ENCODE assay signal across 12 cellular contexts in the genomic region with DNA sequence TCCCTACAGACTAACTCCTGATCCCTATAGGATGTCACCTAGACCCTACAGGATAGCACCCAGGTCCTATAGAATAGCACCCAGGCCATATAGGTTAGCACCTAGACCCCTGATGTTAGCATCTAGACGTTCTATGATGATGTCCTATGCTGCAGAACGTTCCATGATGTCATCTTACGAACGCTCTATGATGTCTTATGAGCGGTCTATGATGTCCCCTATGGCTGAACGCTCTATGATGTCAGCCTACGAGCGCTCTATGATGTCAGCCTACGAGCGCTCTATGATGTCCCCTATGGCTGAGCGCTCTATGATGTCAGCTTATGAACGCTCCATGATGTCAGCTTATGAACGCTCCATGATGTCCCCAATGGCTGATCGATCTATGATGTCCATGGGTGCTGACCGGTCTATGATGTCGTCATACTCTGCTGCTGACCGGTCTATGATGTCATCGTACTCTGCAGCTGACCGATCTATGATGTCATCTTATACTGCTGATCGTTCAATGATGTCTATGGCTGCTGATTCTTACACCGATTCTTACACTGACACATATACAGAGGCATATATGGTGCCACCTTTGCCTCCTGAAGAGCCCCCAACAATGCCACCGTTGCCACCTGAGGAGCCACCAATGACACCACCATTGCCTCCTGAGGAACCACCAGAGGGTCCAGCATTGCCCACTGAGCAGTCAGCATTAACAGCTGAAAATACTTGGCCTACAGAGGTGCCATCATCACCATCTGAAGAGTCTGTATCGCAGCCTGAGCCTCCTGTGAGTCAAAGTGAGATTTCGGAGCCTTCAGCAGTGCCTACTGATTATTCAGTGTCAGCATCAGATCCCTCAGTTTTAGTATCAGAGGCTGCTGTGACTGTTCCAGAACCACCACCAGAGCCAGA. TPM values are rescaled to one million over a fixed set of nuclear protein-coding genes. Genes with fewer than 3 reads are reported as not detected.
DNase-seq lines count a peak whose midpoint lies in the region; ATAC-seq and TF ChIP-seq lines count a peak whose summit lies in the region.
"Had no signal": no experiment of that assay in that cellular context is flagged by ENCODE, and none has a peak within 500 bp of the region (broad histone marks: within the 10 kb centered on the region; RNA-seq: fewer than 3 reads in every experiment).

No MANE protein-coding gene starts in this region.

- in situ Hi-C loops in Panc1 (cut with HindIII; ENCODE audit: low pct_unique_long_range_greater_than_20kb, low sequenced_read_pairs): no loop called here

- H3K27me3 ChIP-seq in heart right ventricle: no peaks in the 10 kb centered on the region
- no peaks in the 10 kb centered on the region for H3K27me3 ChIP-seq in left ventricle myocardium inferior (ENCODE audit: low read depth)
- H3K27me3 ChIP-seq in Panc1 (ENCODE audit: control insufficient read depth, insufficient read depth, low read length): no peaks in the 10 kb centered on the region
- H3K27me3 ChIP-seq in colonic mucosa: no peaks in the 10 kb centered on the region
- H3K27me3 ChIP-seq: uterus had no signal

- BruUV-seq in Panc1 (replicated peaks; lab: Mats Ljungman, UMichigan): no TSS peak

- CTCF ChIA-PET in Panc1 (lab: Charles Lee): no interaction called here

- POLR2A ChIA-PET in Panc1 (lab: Charles Lee): no interaction called here

- peaks cover 66% of the 10 kb centered on the region for H3K4me1 Mint-ChIP-seq in stimulated activated naive CD8-positive, alpha-beta T cell treated with anti-CD3 and anti-CD28 coated beads, Interleukin-15, Interleukin-2, amounts not matched to agents 100 ng/mL and 50 ng/mL, for 24 hours (ENCODE audit: low read depth)

- H3K4me1 ChIP-seq in heart right ventricle (peaks cover 4 to 46% (median 21%) of the 10 kb centered on the region in 9 donors), left ventricle myocardium inferior (peaks cover 36% of the 10 kb centered on the region), Panc1 (ENCODE audit: control insufficient read depth, insufficient read depth, low read length) (no peaks in the 10 kb centered on the region), colonic mucosa (no peaks in the 10 kb centered on the region)

- no peak overlapping the region for H3K27ac Mint-ChIP-seq in stimulated activated naive CD8-positive, alpha-beta T cell treated with anti-CD3 and anti-CD28 coated beads, Interleukin-15, Interleukin-2, amounts not matched to agents 100 ng/mL and 50 ng/mL, for 24 hours

- intact Hi-C loops in heart right ventricle (cut with DNase I) (no loop called here), left ventricle myocardium inferior (cut with micrococcal nuclease) (no loop called here), Panc1 (cut with micrococcal nuclease; ENCODE audit: unreplicated experiment) (no loop called here), colonic mucosa (cut with DNase I) (no loop called here)

- 98 to 99% methylated on average over 24 of the region's 24 CpGs for WGBS in heart right ventricle, 2 donors

- no peak for DNase-seq in heart right ventricle
- DNase-seq in left ventricle myocardium inferior: no peak
- DNase-seq in Panc1 (ENCODE audit: low read depth, low spot score): no peak
- peak; percentile 28 for DNase-seq in fibroblast of mammary gland (ENCODE audit: low read depth)
- no peak for DNase-seq in colonic mucosa
- DNase-seq in NCI-H2029 treated with DMSO at 0.1 percent for 48 hours (lab: John Stamatoyannopoulos, UW): no peak
- DNase-seq: caudate nucleus, KBM-7, uterus had no signal

- H3K27me3 Mint-ChIP-seq in stimulated activated naive CD8-positive, alpha-beta T cell treated with anti-CD3 and anti-CD28 coated beads, Interleukin-15, Interleukin-2, amounts not matched to agents 100 ng/mL and 50 ng/mL, for 24 hours: no peaks in the 10 kb centered on the region

- H3K9me3 Mint-ChIP-seq in stimulated activated naive CD8-positive, alpha-beta T cell treated with anti-CD3 and anti-CD28 coated beads, Interleukin-15, Interleukin-2, amounts not matched to agents 100 ng/mL and 50 ng/mL, for 24 hours: no peaks in the 10 kb centered on the region

- H3K9ac ChIP-seq in colonic mucosa (ENCODE audit: low read depth in 2 of 2, low read length in 2 of 2): no peak overlapping the region

- H3K27ac ChIP-seq in heart right ventricle (no peak overlapping the region), left ventricle myocardium inferior (replicated peaks) (no peak overlapping the region), Panc1 (ENCODE audit: low read length) (no peak overlapping the region), colonic mucosa (no peak overlapping the region)
- H3K27ac ChIP-seq: uterus, VCaP had no signal

- H3K36me3 ChIP-seq in heart right ventricle: peaks cover 14 to 100% (median 75%) of the 10 kb centered on the region in 9 donors
- H3K36me3 ChIP-seq in left ventricle myocardium inferior: peaks cover 98% of the 10 kb centered on the region
- H3K36me3 ChIP-seq in Panc1 (ENCODE audit: control insufficient read depth, insufficient read depth, low read length): peaks cover 57% of the 10 kb centered on the region
- peaks cover 35% of the 10 kb centered on the region for H3K36me3 ChIP-seq in colonic mucosa
- H3K36me3 ChIP-seq: uterus had no signal

- TF ChIP-seq CTCF in heart right ventricle (IDR thresholded peaks at IDR 0.05): no peak
- no peak for TF ChIP-seq CTCF in left ventricle myocardium inferior (IDR thresholded peaks at IDR 0.05; ENCODE audit: borderline replicate concordance)
- no peak for TF ChIP-seq CTCF in Panc1 (IDR thresholded peaks at IDR 0.05)
- TF ChIP-seq CTCF in fibroblast of mammary gland (conservative IDR thresholded peaks at IDR 0.05; ENCODE audit: control insufficient read depth, insufficient read depth, low read depth, low read length): no peak
- TF ChIP-seq CTCF in colonic mucosa (IDR thresholded peaks at IDR 0.05): no peak

- ATAC-seq in heart right ventricle (peak in 6 of 8 donors; percentile 7 to 34 (median 26)), Panc1 (peak; percentile 17; the same call in 1 of the 2 replicates), GM21526 (IDR thresholded peaks at IDR 0.05; ENCODE audit: low FRiP score, unreplicated experiment) (no peak)

- peaks cover 90% of the 10 kb centered on the region for H3K36me3 Mint-ChIP-seq in stimulated activated naive CD8-positive, alpha-beta T cell treated with anti-CD3 and anti-CD28 coated beads, Interleukin-15, Interleukin-2, amounts not matched to agents 100 ng/mL and 50 ng/mL, for 24 hours (ENCODE audit: low read depth)

- H3K4me3 ChIP-seq in heart right ventricle: no peak overlapping the region
- H3K4me3 ChIP-seq in left ventricle myocardium inferior: no peak overlapping the region
- H3K4me3 ChIP-seq in Panc1 (ENCODE audit: low read depth in 2 of 2, low read length in 2 of 2): no peak overlapping the region
- no peak overlapping the region for H3K4me3 ChIP-seq in fibroblast of mammary gland (ENCODE audit: control insufficient read depth, low read depth, low read length)
- H3K4me3 ChIP-seq in colonic mucosa: no peak overlapping the region
- H3K4me3 ChIP-seq: uterus had no signal

- peak overlapping the region; percentile 39 for H3K4me3 Mint-ChIP-seq in stimulated activated naive CD8-positive, alpha-beta T cell treated with anti-CD3 and anti-CD28 coated beads, Interleukin-15, Interleukin-2, amounts not matched to agents 100 ng/mL and 50 ng/mL, for 24 hours

- H3K9me3 ChIP-seq in heart right ventricle (no peaks in the 10 kb centered on the region), left ventricle myocardium inferior (replicated peaks) (no peaks in the 10 kb centered on the region), Panc1 (ENCODE audit: control insufficient read depth, insufficient read depth, low read depth, low read length) (no peaks in the 10 kb centered on the region), colonic mucosa (no peaks in the 10 kb centered on the region)
- H3K9me3 ChIP-seq: uterus had no signal

RNA-seq across cellular contexts. Expression of gene SON, which starts 9.5 kb away (rescaled TPM):
- total RNA-seq in heart right ventricle: 100 to 1,000 TPM; 137 to 176 (median 156) TPM
- polyA plus RNA-seq in heart right ventricle: 100 to 1,000 TPM in 1 of 2 donors, 10 to 100 TPM in 1; 53.6 to 235 TPM
- total RNA-seq in left ventricle myocardium inferior: 148 TPM
- 183 TPM for total RNA-seq in Panc1 (2021; ENCODE audit: unreplicated experiment)
- polyA plus RNA-seq in Panc1 (2012; ENCODE audit: insufficient read length): 58.4 TPM
- 100 to 1,000 TPM; 190 to 213 TPM for total RNA-seq in colonic mucosa

RNA-seq across cellular contexts. Expression of gene GART, which starts 10.4 kb away (rescaled TPM):
- total RNA-seq in heart right ventricle: 10 to 100 TPM; 30.7 to 52.6 (median 46.3) TPM
- 10 to 100 TPM; 11.3 to 26.0 TPM for polyA plus RNA-seq in heart right ventricle
- total RNA-seq in left ventricle myocardium inferior: 41.5 TPM
- total RNA-seq in Panc1 (2021; ENCODE audit: unreplicated experiment): 132 TPM
- 67.4 TPM for polyA plus RNA-seq in Panc1 (2012; ENCODE audit: insufficient read length)
- 100 to 1,000 TPM in 1 of 2 donors, 10 to 100 TPM in 1; 52.7 to 100 TPM for total RNA-seq in colonic mucosa

RNA-seq across cellular contexts. Expression of gene DONSON, which starts 36.1 kb away (rescaled TPM):
- total RNA-seq in heart right ventricle: 1 to 10 TPM; 3.3 to 6.9 (median 5.5) TPM
- 10 to 100 TPM; 13.2 to 17.9 TPM for polyA plus RNA-seq in heart right ventricle
- total RNA-seq in left ventricle myocardium inferior: 6.9 TPM
- 21.9 TPM for total RNA-seq in Panc1 (2021; ENCODE audit: unreplicated experiment)
- polyA plus RNA-seq in Panc1 (2012; ENCODE audit: insufficient read length): 11.0 TPM
- 10 to 100 TPM in 1 of 2 donors, 1 to 10 TPM in 1; 7.7 to 21.7 TPM for total RNA-seq in colonic mucosa
